1 cellular context compared by ENCODE assay signal in genomic region chr10:1662361-1663025, GRCh38.
TF ChIP-seq lines count a peak whose summit lies in the region.

No MANE protein-coding gene starts in this region.

TF ChIP-seq in WTC11, 78 proteins besides CTCF, POLR2A, EP300 and RAD21 (continued from another document):
- TF ChIP-seq AFF4 (CRISPR knock-in tag; IDR thresholded peaks at IDR 0.05; ENCODE audit: borderline replicate concordance), result no peak
- TF ChIP-seq ZBTB21 (CRISPR knock-in tag; IDR thresholded peaks at IDR 0.05; ENCODE audit: borderline replicate concordance), result no peak
- no peak for TF ChIP-seq ZNF232 (CRISPR knock-in tag; IDR thresholded peaks at IDR 0.05)
